ENCODE assay signal across 13 cellular contexts in the genomic region with DNA sequence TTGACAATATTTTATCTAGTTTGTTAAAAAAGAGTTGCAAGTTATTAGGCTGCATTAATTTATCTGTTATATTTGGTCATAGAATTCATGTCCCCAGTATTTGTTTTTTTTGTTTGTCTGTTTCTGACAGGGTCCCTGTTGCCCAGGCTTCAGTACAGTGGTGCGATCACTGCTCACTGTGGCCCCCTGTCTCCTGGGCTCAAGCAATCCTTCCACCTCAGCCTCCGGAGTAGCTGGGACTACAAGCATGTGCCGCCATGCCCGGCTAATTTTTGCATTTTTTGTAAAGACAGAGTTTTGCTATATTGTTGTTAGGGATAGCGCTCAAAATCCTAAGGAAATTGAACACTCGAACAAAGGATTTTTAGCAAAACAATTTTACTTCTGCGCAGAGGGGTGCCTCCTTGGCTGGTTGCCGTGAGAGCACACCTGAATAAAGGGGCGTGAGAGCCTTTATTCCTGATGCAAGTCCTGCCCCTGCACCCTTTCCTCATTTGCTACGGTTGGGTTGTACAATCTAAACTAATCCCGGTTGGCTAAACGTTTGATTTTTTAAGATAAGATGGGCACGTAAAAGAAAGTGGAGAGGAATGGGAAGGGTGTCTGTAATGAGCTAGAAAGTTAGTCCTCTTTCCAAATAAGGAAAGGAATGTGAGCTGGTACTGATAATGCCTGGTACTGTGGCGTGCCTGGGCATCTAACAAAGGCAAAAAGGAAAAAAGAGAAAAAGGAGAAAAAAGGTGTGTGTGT.
DNase-seq lines count a peak whose midpoint lies in the region; ATAC-seq and TF ChIP-seq lines count a peak whose summit lies in the region.
"Had no signal": no experiment of that assay in that cellular context is flagged by ENCODE, and none has a peak within 500 bp of the region (broad histone marks: within the 10 kb centered on the region; RNA-seq: fewer than 3 reads in every experiment).

No MANE protein-coding gene starts in this region.

- peak; percentile 13 for TF ChIP-seq CTCF in brain microvascular endothelial cell (IDR thresholded peaks at IDR 0.05; ENCODE audit: low read depth, low read length, missing control alignments)
- peak; percentile 15 for TF ChIP-seq CTCF in hepatocyte (IDR thresholded peaks at IDR 0.05; ENCODE audit: poor library complexity)
- TF ChIP-seq CTCF in sigmoid colon (IDR thresholded peaks at IDR 0.05): no peak

- POLR2A ChIA-PET in HEK293T (lab: Yijun Ruan, JAX): no interaction called here

- no peak for ATAC-seq in GM21825 (IDR thresholded peaks at IDR 0.05; ENCODE audit: unreplicated experiment)
- ATAC-seq in HG03460 (IDR thresholded peaks at IDR 0.05; ENCODE audit: unreplicated experiment): no peak
- ATAC-seq in GM21423 (IDR thresholded peaks at IDR 0.05; ENCODE audit: unreplicated experiment): no peak
- ATAC-seq: stimulated activated memory B cell treated with anti-CD40 and anti-IgM and Interleukin-4, amounts not matched to agents 10 μg/mL and 1 μg/mL and 100 μg/mL, for 72 hours had no signal

- H3K4me1 ChIP-seq in hepatocyte (ENCODE audit: insufficient read depth): no peaks in the 10 kb centered on the region
- H3K4me1 ChIP-seq in sigmoid colon: peaks cover 0 to 39% (median 26%) of the 10 kb centered on the region in 4 donors
- H3K4me1 ChIP-seq: BLaER1 treated with 17β-estradiol and CSF1 and Interleukin-3, amounts not matched to agents 10 nM and 100 nM had no signal

- peaks cover 1% of the 10 kb centered on the region for H3K79me2 ChIP-seq in hepatocyte

- no peak for DNase-seq in HEK293T (ENCODE audit: extremely low spot score)
- no peak for DNase-seq in brain microvascular endothelial cell
- no peak for DNase-seq in hepatocyte (ENCODE audit: low spot score)
- DNase-seq in sigmoid colon: no peak
- DNase-seq in posterior cingulate gyrus: no peak
- DNase-seq: activated CD4-positive, alpha-beta T cell treated with anti-CD3 and anti-CD28 coated beads, Interleukin-2, amount 50 U/mL, for 4 hours; GM23248; stimulated activated CD4-positive, alpha-beta T cell treated with anti-CD3 and anti-CD28 coated beads, Interleukin-2, amount 100 ng/mL, for 48 hours had no signal

- H3K27ac ChIP-seq in brain microvascular endothelial cell (no peak overlapping the region), hepatocyte (peak overlapping the region; percentile 56), sigmoid colon (peak overlapping the region; percentile 47 to 67 (median 60))
- H3K27ac ChIP-seq: BLaER1 treated with 17β-estradiol and CSF1 and Interleukin-3, amounts not matched to agents 10 nM and 100 nM; GM23248 had no signal

- H3K9me2 ChIP-seq in hepatocyte (replicated peaks; ENCODE audit: insufficient read depth): no peaks in the 10 kb centered on the region

- no peak for TF ChIP-seq EP300 in sigmoid colon (IDR thresholded peaks at IDR 0.05)

- in situ Hi-C loops in brain microvascular endothelial cell (cut with HindIII; ENCODE audit: low pct_ligation_motif_present, low sequenced_read_pairs): no loop called here

- H2AFZ ChIP-seq in hepatocyte: peak overlapping the region; percentile 31
- H2AFZ ChIP-seq: GM23248 had no signal

- no peaks in the 10 kb centered on the region for H3K36me3 ChIP-seq in brain microvascular endothelial cell (replicated peaks)
- H3K36me3 ChIP-seq in hepatocyte (replicated peaks; ENCODE audit: insufficient read depth, low read depth): no peaks in the 10 kb centered on the region
- no peaks in the 10 kb centered on the region for H3K36me3 ChIP-seq in sigmoid colon
- H3K36me3 ChIP-seq: BLaER1 treated with 17β-estradiol and CSF1 and Interleukin-3, amounts not matched to agents 10 nM and 100 nM had no signal

- H3K4me2 ChIP-seq in hepatocyte: peak overlapping the region; percentile 67
- H3K4me2 ChIP-seq: BLaER1 treated with 17β-estradiol and CSF1 and Interleukin-3, amounts not matched to agents 10 nM and 100 nM had no signal

- 47% methylated on average over 14 of the region's 14 CpGs for WGBS in hepatocyte (ENCODE audit: low lambda C conversion rate, missing lambda C conversion rate)
- WGBS in sigmoid colon, 2 donors: 80 to 85% methylated on average over 14 of the region's 14 CpGs

- no peaks in the 10 kb centered on the region for H4K20me1 ChIP-seq in hepatocyte (ENCODE audit: insufficient read depth, poor library complexity, severe bottlenecking)
- H4K20me1 ChIP-seq: BLaER1 treated with 17β-estradiol and CSF1 and Interleukin-3, amounts not matched to agents 10 nM and 100 nM had no signal

- H3K9me3 ChIP-seq in hepatocyte (ENCODE audit: low read depth): no peaks in the 10 kb centered on the region
- no peaks in the 10 kb centered on the region for H3K9me3 ChIP-seq in sigmoid colon
- H3K9me3 ChIP-seq: BLaER1 treated with 17β-estradiol and CSF1 and Interleukin-3, amounts not matched to agents 10 nM and 100 nM had no signal

- CTCF ChIA-PET in HEK293T (lab: Yijun Ruan, JAX): interaction anchor here (0.6 to 1.0 kb wide), 3 partner anchors 9 to 50 kb away, joined by 3 to 4 read pairs (median 3); no protein-coding TSS in a partner anchor

- intact Hi-C loops in sigmoid colon (cut with DNase I) (no loop called here), posterior cingulate gyrus (cut with DNase I) (no loop called here)

- TF ChIP-seq POLR2A in sigmoid colon (IDR thresholded peaks at IDR 0.05): no peak

- H3K4me3 ChIP-seq in brain microvascular endothelial cell (ENCODE audit: low read depth, low read length) (no peak overlapping the region), hepatocyte (no peak overlapping the region), sigmoid colon (peak overlapping the region in 3 of 4 donors; percentile 26 to 35 (median 30))
- H3K4me3 ChIP-seq: BLaER1 treated with 17β-estradiol and CSF1 and Interleukin-3, amounts not matched to agents 10 nM and 100 nM; GM23248 had no signal

- H3K27me3 ChIP-seq in brain microvascular endothelial cell (replicated peaks): no peaks in the 10 kb centered on the region
- no peaks in the 10 kb centered on the region for H3K27me3 ChIP-seq in hepatocyte
- no peaks in the 10 kb centered on the region for H3K27me3 ChIP-seq in sigmoid colon
- H3K27me3 ChIP-seq: BLaER1 treated with 17β-estradiol and CSF1 and Interleukin-3, amounts not matched to agents 10 nM and 100 nM had no signal

TF ChIP-seq in HEK293T, 16 proteins besides CTCF, POLR2A, EP300 and RAD21:
- peak; percentile 44 for TF ChIP-seq L3MBTL2 (conservative IDR thresholded peaks at IDR 0.05)
- TF ChIP-seq FOXM1 (IDR thresholded peaks at IDR 0.05; ENCODE audit: borderline replicate concordance): no peak
- TF ChIP-seq SP1 (IDR thresholded peaks at IDR 0.05): no peak

Comparison
In these comparisons a context has a peak if more than half of its experiments do, and no peak if none do; other contexts are left out.
1. H3K4me3 ChIP-seq: peak in sigmoid colon (3 of 4); none in brain microvascular endothelial cell (single experiment) and hepatocyte (single experiment).
2. CTCF ChIP-seq: peak in brain microvascular endothelial cell (single experiment) and hepatocyte (single experiment); none in sigmoid colon (0 of 4).